ENCODE assay signal across 27 cellular contexts in the genomic region with DNA sequence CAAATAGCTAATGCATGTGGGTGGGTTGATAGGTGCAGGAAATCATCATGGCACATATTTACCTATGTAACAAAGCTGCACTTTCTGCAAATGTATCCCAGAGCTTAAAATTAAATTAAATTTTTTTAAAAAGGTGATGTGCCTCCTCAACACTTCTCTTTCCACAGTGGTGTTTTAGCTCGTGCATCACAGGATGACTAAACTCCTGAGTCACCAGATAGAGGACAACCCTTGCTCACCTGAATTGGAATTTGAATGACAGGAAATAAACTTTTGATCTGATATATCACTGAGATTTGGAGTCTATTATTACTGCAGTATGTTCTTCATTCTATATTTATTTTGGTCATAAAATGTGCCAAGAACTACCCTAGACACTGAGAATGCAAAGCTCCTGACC.
"Had no signal": no experiment of that assay in that cellular context is flagged by ENCODE, and none has a peak within 500 bp of the region (broad histone marks: within the 10 kb centered on the region; RNA-seq: fewer than 3 reads in every experiment).

No MANE protein-coding gene starts in this region.

- H3K4me1 ChIP-seq: adrenal gland, body of pancreas, esophagus squamous epithelium had no signal

- ATAC-seq: activated CD4-positive, alpha-beta T cell treated with anti-CD3 and anti-CD28 coated beads for 36 hours; activated CD4-positive, CD25-positive, alpha-beta regulatory T cell treated with anti-CD3 and anti-CD28 coated beads, Interleukin-2, amount 50 U/mL, for 24 hours; activated CD8-positive, alpha-beta memory T cell treated with anti-CD3 and anti-CD28 coated beads, Interleukin-2, amount 10 ng/mL, durations not matched to agents 7 days and 5 days; activated CD8-positive, alpha-beta T cell treated with anti-CD3 and anti-CD28 coated beads, Interleukin-2, amount 10 ng/mL, durations not matched to agents 7 days and 5 days; activated naive CD8-positive, alpha-beta T cell treated with anti-CD3 and anti-CD28 coated beads, Interleukin-2, amount 50 U/mL, for 24 hours; body of pancreas; effector memory CD8-positive, alpha-beta T cell; T-cell had no signal

- H3K27me3 ChIP-seq: adrenal gland, body of pancreas, esophagus squamous epithelium had no signal

- H3K4me3 ChIP-seq: adrenal gland, body of pancreas, esophagus squamous epithelium had no signal

- DNase-seq: activated B cell treated with CpG ODN at 0.5 μM for 24 hours; activated CD4-positive, alpha-beta memory T cell treated with anti-CD3 and anti-CD28 coated beads for 36 hours; activated CD4-positive, alpha-beta T cell treated with anti-CD3 and anti-CD28 coated beads for 36 hours; activated CD4-positive, alpha-beta T cell treated with anti-CD3 and anti-CD28 coated beads, Interleukin-2, amount 10 ng/mL, durations not matched to agents 24 days and 14 days; activated CD8-positive, alpha-beta memory T cell treated with anti-CD3 and anti-CD28 coated beads, Interleukin-2, amount 10 ng/mL, durations not matched to agents 7 days and 5 days; activated CD8-positive, alpha-beta memory T cell treated with anti-CD3 and anti-CD28 coated beads, Interleukin-2, amount 50 U/mL, for 4 hours; activated CD8-positive, alpha-beta T cell treated with anti-CD3 and anti-CD28 coated beads, Interleukin-2, amount 10 ng/mL, durations not matched to agents 7 days and 5 days; activated effector memory CD4-positive, alpha-beta T cell treated with anti-CD3 and anti-CD28 coated beads, Interleukin-2, amount 50 U/mL, for 16 hours; activated naive CD4-positive, alpha-beta T cell treated with anti-CD3 and anti-CD28 coated beads for 36 hours; activated naive CD8-positive, alpha-beta T cell treated with anti-CD3 and anti-CD28 coated beads for 36 hours; activated naive CD8-positive, alpha-beta T cell treated with anti-CD3 and anti-CD28 coated beads, Interleukin-2, amount 50 U/mL, for 24 hours; activated T-cell treated with anti-CD3 and anti-CD28 coated beads, Interleukin-2, amount 50 U/mL, for 1 hour; activated T-cell treated with anti-CD3 and anti-CD28 coated beads, Interleukin-2, amount 50 U/mL, for 48 hours; adrenal gland; amygdala; aorta; body of pancreas; cortex of kidney; dermis blood vessel endothelial cell; effector CD4-positive, alpha-beta T cell; effector memory CD8-positive, alpha-beta T cell; esophagus squamous epithelium; T-cell; T1000; WERI-Rb-1 had no signal

- H3K36me3 ChIP-seq: adrenal gland, esophagus squamous epithelium, WERI-Rb-1 had no signal

- H3K27ac ChIP-seq: adrenal gland, body of pancreas, epithelial cell of prostate, esophagus squamous epithelium, WERI-Rb-1 had no signal

- H3K9me3 ChIP-seq: body of pancreas had no signal
